8 cellular contexts compared by ENCODE assay signal in the genomic region with DNA sequence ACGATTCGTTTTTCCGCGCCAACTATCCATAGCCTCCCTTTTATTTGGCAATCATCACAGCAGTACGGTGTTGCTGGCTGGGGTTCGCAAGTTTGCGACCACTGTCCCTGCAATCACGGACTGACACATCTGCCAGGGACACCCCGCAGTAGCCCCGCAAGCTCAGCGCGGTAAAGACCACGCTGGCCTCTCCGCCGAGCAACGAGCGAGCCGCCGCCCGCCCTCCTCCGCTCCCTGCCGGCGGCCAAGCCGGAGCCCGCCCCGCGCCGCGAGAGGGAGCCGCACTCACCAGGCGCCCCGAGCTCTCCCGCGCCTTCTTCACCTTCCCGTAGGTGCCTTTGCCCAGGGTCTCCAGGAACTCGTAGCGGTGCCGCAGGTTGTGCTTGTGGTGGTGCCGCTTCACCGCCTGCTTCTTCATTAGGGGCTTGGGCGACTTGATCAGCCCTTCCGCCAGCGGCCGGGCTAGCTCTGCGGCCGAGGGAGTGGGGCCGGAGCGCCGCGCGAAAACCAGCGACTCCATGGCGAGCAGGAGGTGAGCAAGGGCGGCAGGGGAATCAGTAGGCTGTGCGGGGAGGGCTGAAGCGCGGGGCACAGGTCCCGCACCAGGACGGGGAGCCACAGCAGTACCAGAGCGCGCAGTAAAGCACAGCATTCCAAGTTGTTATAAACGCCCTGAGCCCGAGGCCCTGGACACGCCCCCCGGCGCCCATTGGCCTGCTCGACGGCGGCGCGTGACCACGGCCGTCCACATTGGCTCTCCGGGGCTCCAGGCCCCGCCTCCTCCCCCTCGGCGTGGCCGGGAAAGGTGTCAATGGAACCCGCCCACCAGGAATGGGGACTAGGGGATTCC. TPM values are rescaled to one million over a fixed set of nuclear protein-coding genes. Genes with fewer than 3 reads are reported as not detected.
A peak's percentile ranks its signal among the peaks of the same experiment; 100 is the strongest.
DNase-seq lines count a peak whose midpoint lies in the region; ATAC-seq and TF ChIP-seq lines count a peak whose summit lies in the region.

TSS of gene NUAK2 (minus strand) at position 637 of the 850 bp plus-strand sequence. CDS start at position 520, 117 bp downstream.

- no peaks in the 10 kb centered on the region for H3K9me3 Mint-ChIP-seq in activated naive CD8-positive, alpha-beta T cell treated with anti-CD3 and anti-CD28 coated beads for 36 hours
- peaks cover 7% of the 10 kb centered on the region for H3K9me3 Mint-ChIP-seq in glutamatergic neuron (ENCODE audit: unreplicated experiment)

- H3K9me2 ChIP-seq in SU-DHL-6 (replicated peaks; ENCODE audit: insufficient read depth, low read length) = no peaks in the 10 kb centered on the region

- H3K36me3 ChIP-seq in GM06990 (ENCODE audit: control insufficient read depth, insufficient read depth, low read length) (no peaks in the 10 kb centered on the region), SU-DHL-6 (ENCODE audit: low read length) (no peaks in the 10 kb centered on the region)

- H3K9ac ChIP-seq in SU-DHL-6 (ENCODE audit: low read length) = peak within 1 kb of the TSS; percentile 77

- H3K4me3 Mint-ChIP-seq in activated naive CD8-positive, alpha-beta T cell treated with anti-CD3 and anti-CD28 coated beads for 36 hours = peak within 1 kb of the TSS; percentile 85
- H3K4me3 Mint-ChIP-seq in glutamatergic neuron (ENCODE audit: unreplicated experiment) = peak within 1 kb of the TSS; percentile 87

- peak; percentile 13 for TF ChIP-seq CTCF in GM06990 (IDR thresholded peaks at IDR 0.05; ENCODE audit: insufficient read depth, low read length, poor library complexity, severe bottlenecking)
- TF ChIP-seq CTCF in SU-DHL-6 (IDR thresholded peaks at IDR 0.05; ENCODE audit: insufficient read depth, low read length, poor library complexity, severe bottlenecking) = peak; percentile 25
- TF ChIP-seq CTCF in glutamatergic neuron (IDR thresholded peaks at IDR 0.05; ENCODE audit: partially characterized antibody, unreplicated experiment) = peak; percentile 12

- H3K36me3 Mint-ChIP-seq in activated naive CD8-positive, alpha-beta T cell treated with anti-CD3 and anti-CD28 coated beads for 36 hours = no peaks in the 10 kb centered on the region
- H3K36me3 Mint-ChIP-seq in glutamatergic neuron (ENCODE audit: unreplicated experiment) = no peaks in the 10 kb centered on the region

- H3K9me3 ChIP-seq in SU-DHL-6 (ENCODE audit: insufficient read depth, low read length) = no peaks in the 10 kb centered on the region

- DNase-seq in GM06990 (ENCODE audit: extremely low read depth, insufficient read length) (peak; percentile 84), NAMALWA (ENCODE audit: low spot score) (peak; percentile 86), glutamatergic neuron (peak; percentile 96), occipital lobe (lab: John Stamatoyannopoulos, UW) (peak; percentile 75), superior temporal gyrus (ENCODE audit: extremely low spot score) (peak; percentile 93)
- peak; percentile 84 for DNase-seq in activated naive CD8-positive, alpha-beta T cell treated with anti-CD3 and anti-CD28 coated beads for 36 hours

- H3K27me3 Mint-ChIP-seq in activated naive CD8-positive, alpha-beta T cell treated with anti-CD3 and anti-CD28 coated beads for 36 hours = no peaks in the 10 kb centered on the region
- peaks cover 8% of the 10 kb centered on the region for H3K27me3 Mint-ChIP-seq in glutamatergic neuron (ENCODE audit: unreplicated experiment)

- H3K27ac ChIP-seq in SU-DHL-6 (ENCODE audit: low read depth, low read length) = peak within 1 kb of the TSS; percentile 31; the same call in 1 of the 2 replicates

- ATAC-seq in GM18511 (IDR thresholded peaks at IDR 0.05; ENCODE audit: unreplicated experiment) = no peak

- peak within 1 kb of the TSS; percentile 71 for H3K4me3 ChIP-seq in GM06990 (replicated peaks; ENCODE audit: low read depth, low read length)
- peak within 1 kb of the TSS; percentile 84 for H3K4me3 ChIP-seq in SU-DHL-6 (ENCODE audit: insufficient read depth, low read length, poor library complexity, severe bottlenecking)

- H3K4me2 ChIP-seq in SU-DHL-6 (ENCODE audit: low read depth, low read length, poor library complexity, severe bottlenecking) = peak within 1 kb of the TSS; percentile 76

- peaks cover 4% of the 10 kb centered on the region for H3K27me3 ChIP-seq in GM06990 (replicated peaks; ENCODE audit: control insufficient read depth, insufficient read depth, low read length)
- no peaks in the 10 kb centered on the region for H3K27me3 ChIP-seq in SU-DHL-6 (ENCODE audit: low read length)

- no peaks in the 10 kb centered on the region for H4K20me1 ChIP-seq in SU-DHL-6 (ENCODE audit: low read depth, low read length)

- peak within 1 kb of the TSS; percentile 88 for H2AFZ ChIP-seq in SU-DHL-6 (ENCODE audit: low read depth, low read length, severe bottlenecking)

- H3F3A ChIP-seq in SU-DHL-6 (ENCODE audit: insufficient read depth) = peaks cover 5% of the 10 kb centered on the region; the same call in 1 of the 2 replicates

- H3K27ac Mint-ChIP-seq in activated naive CD8-positive, alpha-beta T cell treated with anti-CD3 and anti-CD28 coated beads for 36 hours = peak within 1 kb of the TSS; percentile 88
- H3K27ac Mint-ChIP-seq in glutamatergic neuron (ENCODE audit: unreplicated experiment) = peak within 1 kb of the TSS; percentile 84

- H3K79me2 ChIP-seq in SU-DHL-6 (ENCODE audit: insufficient read depth, low read length) = peaks cover 16% of the 10 kb centered on the region; the same call in 1 of the 2 replicates

- peaks cover 55% of the 10 kb centered on the region for H3K4me1 Mint-ChIP-seq in activated naive CD8-positive, alpha-beta T cell treated with anti-CD3 and anti-CD28 coated beads for 36 hours
- H3K4me1 Mint-ChIP-seq in glutamatergic neuron (ENCODE audit: low read depth, unreplicated experiment) = peaks cover 30% of the 10 kb centered on the region

RNA-seq across cellular contexts. Expression of gene NUAK2, which starts in this region (rescaled TPM):
- total RNA-seq in activated naive CD8-positive, alpha-beta T cell treated with anti-CD3 and anti-CD28 coated beads for 36 hours = 1 to 10 TPM; 1.7 to 2.0 TPM
- 8.0 TPM for total RNA-seq in glutamatergic neuron (ENCODE audit: unreplicated experiment)
- 1.1 TPM for total RNA-seq in occipital lobe
